Comparison of ENCODE assay signal across 8 cellular contexts in the genomic region with DNA sequence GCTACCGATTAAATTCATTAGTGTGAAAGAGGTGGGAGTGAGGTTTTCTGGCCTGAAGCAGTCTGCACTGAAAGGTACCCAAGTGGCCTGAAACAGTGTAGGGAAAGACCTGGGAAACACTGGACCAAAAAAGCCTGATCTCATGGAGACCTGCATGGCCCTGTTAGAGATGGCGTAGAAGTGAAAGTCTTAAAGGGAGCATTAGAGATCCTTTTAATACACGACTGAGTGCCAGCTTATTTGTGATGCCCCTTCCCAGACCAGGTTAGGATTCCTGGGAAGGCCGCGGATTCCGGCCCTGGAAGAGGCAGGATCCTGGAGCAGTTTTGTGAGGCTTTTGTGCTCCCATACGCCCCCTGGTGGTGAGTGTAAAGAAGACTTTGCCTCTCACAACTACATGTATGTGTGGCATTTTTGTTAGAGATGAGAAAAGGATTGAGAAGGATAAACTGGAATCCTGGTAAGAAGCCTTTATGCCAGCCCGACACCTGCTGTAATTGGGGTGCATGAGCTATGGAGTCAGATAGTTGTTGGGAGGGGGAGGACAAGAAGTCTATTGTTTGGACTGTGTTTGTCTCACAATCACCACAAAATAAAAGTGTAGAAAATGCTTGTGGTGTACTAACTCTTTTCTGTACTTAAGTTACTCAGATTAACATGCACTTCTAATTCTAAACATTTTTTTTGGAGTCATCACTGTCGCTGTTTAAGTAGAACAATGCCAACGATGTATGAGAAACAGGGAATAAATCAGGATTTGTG.
A peak's percentile ranks its signal among the peaks of the same experiment; 100 is the strongest.
DNase-seq lines count a peak whose midpoint lies in the region; ATAC-seq and TF ChIP-seq lines count a peak whose summit lies in the region.

No MANE protein-coding gene starts in this region.

- no peak overlapping the region for H3K27ac ChIP-seq in VCaP

- TF ChIP-seq CTCF in VCaP (conservative IDR thresholded peaks at IDR 0.05) = peak; percentile 87

- in situ Hi-C loops in T47D (cut with HindIII; ENCODE audit: low pct_unique_long_range_greater_than_20kb, low sequenced_read_pairs) = no loop called here

- DNase-seq in AG20443 (ENCODE audit: low spot score) = peak; percentile 80
- peak; percentile 7 for DNase-seq in NCI-H146 treated with DMSO at 0.1 percent for 48 hours (lab: John Stamatoyannopoulos, UW; ENCODE audit: unreplicated experiment)
- peak; percentile 26 to 75 for DNase-seq in T47D (ENCODE audit: low read depth in 1 of 2, low spot score in 1 of 2)
- peak; percentile 93 for DNase-seq in inferior parietal cortex (ENCODE audit: extremely low spot score)
- DNase-seq in stimulated activated CD4-positive, alpha-beta T cell treated with anti-CD3 and anti-CD28 coated beads, Interleukin-15, amount 100 ng/mL, for 24 hours = peak; percentile 72

- peak; percentile 5 for ATAC-seq in GM19395 (IDR thresholded peaks at IDR 0.05; ENCODE audit: unreplicated experiment)
- no peak for ATAC-seq in GM18870 (IDR thresholded peaks at IDR 0.05; ENCODE audit: unreplicated experiment)

Comparison
In these comparisons a context has a peak if more than half of its experiments do, and no peak if none do; other contexts are left out.
1. DNase-seq: peak in every context shown above with its lines; median percentile 93 in inferior parietal cortex; 80 in AG20443; 72 in stimulated activated CD4-positive, alpha-beta T cell treated with anti-CD3 and anti-CD28 coated beads, Interleukin-15, amount 100 ng/mL, for 24 hours; 50 in T47D; 7 in NCI-H146 treated with DMSO at 0.1 percent for 48 hours.